In the genomic region with DNA sequence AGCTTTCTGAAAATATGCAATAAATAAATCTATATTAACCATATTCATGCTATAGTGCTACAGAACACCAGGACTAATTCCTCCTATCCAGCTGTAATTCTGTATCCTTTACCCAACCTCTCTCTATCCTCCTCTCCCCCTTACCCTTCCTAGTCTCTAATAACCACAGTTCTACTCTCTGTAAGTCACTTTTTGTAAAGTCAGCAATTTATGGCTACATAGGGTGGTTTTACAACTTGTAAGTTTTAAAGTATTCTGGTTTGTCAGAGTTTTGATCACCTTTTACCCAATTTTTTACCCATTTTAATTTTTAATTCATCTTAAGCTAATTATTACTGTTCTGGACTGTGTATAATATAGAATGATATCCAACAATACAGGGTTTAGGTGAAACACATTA, we compare ENCODE assay signal across 8 cellular contexts.
"Had no signal": no experiment of that assay in that cellular context is flagged by ENCODE, and none has a peak within 500 bp of the region (broad histone marks: within the 10 kb centered on the region; RNA-seq: fewer than 3 reads in every experiment).

No MANE protein-coding gene starts in this region.

- ATAC-seq: GM23338, HCT116 had no signal

- FAIRE-seq: HTR-8/SVneo had no signal

- H3K4me1 ChIP-seq: HAP-1 had no signal

- H3K9me3 ChIP-seq: HAP-1 had no signal

- H2AFZ ChIP-seq: GM23338 had no signal

- H3K4me1 Mint-ChIP-seq: GM23338 had no signal

- H3K27ac Mint-ChIP-seq: GM23338 had no signal

- H3K4me3 ChIP-seq: GM23338, HAP-1 had no signal

- H3K36me3 ChIP-seq: HAP-1 had no signal

- H3K4me2 ChIP-seq: GM23338, KMS-11 had no signal

- H3K9me3 Mint-ChIP-seq: GM23338 had no signal

- H3K27ac ChIP-seq: KMS-11 had no signal

- DNase-seq: H7, Karpas-422, KBM-7 had no signal

- H3K4me3 Mint-ChIP-seq: GM23338 had no signal

- H3K9ac ChIP-seq: KMS-11 had no signal
